In the genomic region with DNA sequence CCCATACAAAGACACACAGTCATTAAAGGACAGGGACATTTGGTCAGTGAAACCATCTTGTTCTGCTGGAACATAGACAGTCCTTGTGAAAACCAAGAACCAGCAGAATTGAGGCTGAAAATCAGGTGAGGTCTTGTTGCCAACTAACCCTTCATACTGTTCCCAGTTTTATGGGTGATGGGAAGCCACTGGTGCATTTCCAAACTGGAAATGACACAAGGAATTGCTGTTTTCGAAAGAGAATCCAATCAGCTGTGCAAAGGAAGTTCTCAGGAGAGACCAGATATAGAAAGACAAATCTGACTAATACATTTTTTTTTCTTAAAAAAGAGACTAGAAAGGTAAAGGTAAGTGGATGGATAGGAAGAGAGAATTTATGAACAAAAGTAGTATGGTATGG, we compare ENCODE assay signal across 27 cellular contexts.
"Had no signal": no experiment of that assay in that cellular context is flagged by ENCODE, and none has a peak within 500 bp of the region (broad histone marks: within the 10 kb centered on the region; RNA-seq: fewer than 3 reads in every experiment).

No MANE protein-coding gene starts in this region.

- H3K36me3 ChIP-seq: adrenal gland, breast epithelium had no signal

- H3K9me3 Mint-ChIP-seq: activated naive CD8-positive, alpha-beta T cell treated with anti-CD3 and anti-CD28 coated beads, Interleukin-2, amount 10 ng/mL, durations not matched to agents 7 days and 5 days had no signal

- H3K4me1 ChIP-seq: adrenal gland, breast epithelium had no signal

- H3K4me3 ChIP-seq: adrenal gland, breast epithelium had no signal

- H3K4me1 Mint-ChIP-seq: activated naive CD8-positive, alpha-beta T cell treated with anti-CD3 and anti-CD28 coated beads, Interleukin-2, amount 10 ng/mL, durations not matched to agents 7 days and 5 days; IgD-negative memory B cell; T-cell had no signal

- H3K36me3 Mint-ChIP-seq: activated naive CD8-positive, alpha-beta T cell treated with anti-CD3 and anti-CD28 coated beads, Interleukin-2, amount 10 ng/mL, durations not matched to agents 7 days and 5 days; IgD-negative memory B cell; T-cell had no signal

- ATAC-seq: activated CD4-positive, CD25-positive, alpha-beta regulatory T cell treated with anti-CD3 and anti-CD28 coated beads, Interleukin-2, amount 50 U/mL, for 24 hours; activated CD8-positive, alpha-beta T cell treated with anti-CD3 and anti-CD28 coated beads, Interleukin-2, amount 10 ng/mL, durations not matched to agents 7 days and 5 days; PC-3; T-cell had no signal

- H3K27me3 Mint-ChIP-seq: activated naive CD8-positive, alpha-beta T cell treated with anti-CD3 and anti-CD28 coated beads, Interleukin-2, amount 10 ng/mL, durations not matched to agents 7 days and 5 days; IgD-negative memory B cell; T-cell had no signal

- H3K27ac ChIP-seq: adrenal gland, breast epithelium had no signal

- DNase-seq: activated CD4-positive, alpha-beta T cell treated with anti-CD3 and anti-CD28 coated beads for 48 hours; activated CD4-positive, alpha-beta T cell treated with anti-CD3 and anti-CD28 coated beads, Interleukin-2, amount 50 U/mL, for 4 hours; activated CD8-positive, alpha-beta memory T cell treated with anti-CD3 and anti-CD28 coated beads, Interleukin-2, amount 50 U/mL, for 48 hours; activated CD8-positive, alpha-beta T cell treated with anti-CD3 and anti-CD28 coated beads, Interleukin-2, amount 10 ng/mL, durations not matched to agents 7 days and 5 days; activated naive CD4-positive, alpha-beta T cell treated with anti-CD3 and anti-CD28 coated beads, Interleukin-2, amount 50 U/mL, for 16 hours; activated naive CD8-positive, alpha-beta T cell treated with anti-CD3 and anti-CD28 coated beads, Interleukin-2, amount 10 ng/mL, durations not matched to agents 7 days and 5 days; activated T-cell treated with anti-CD3 and anti-CD28 coated beads, Interleukin-2, amount 50 U/mL, for 1 hour; adrenal gland; aorta; caudate nucleus; KG1; NCI-H1092; NCI-H1417; NCI-H1930; NCI-H2171; NCI-H2227 treated with DMSO at 0.1 percent for 48 hours; NCI-H510A treated with DMSO at 0.1 percent for 48 hours; NCI-H69; NK-92 treated with Interleukin-12 subunit alpha and Interleukin-12 subunit beta, amount 100 ng/mL, for 24 hours; PC-3; SHP77 treated with DMSO at 0.1 percent for 48 hours; T-cell; T-helper 2 cell; T1000 had no signal

- H3K27ac Mint-ChIP-seq: activated CD8-positive, alpha-beta T cell treated with anti-CD3 and anti-CD28 coated beads, Interleukin-2, amount 10 ng/mL, durations not matched to agents 7 days and 5 days; activated naive CD8-positive, alpha-beta T cell treated with anti-CD3 and anti-CD28 coated beads, Interleukin-2, amount 10 ng/mL, durations not matched to agents 7 days and 5 days; IgD-negative memory B cell; T-cell had no signal

- H3K4me3 Mint-ChIP-seq: activated CD8-positive, alpha-beta T cell treated with anti-CD3 and anti-CD28 coated beads, Interleukin-2, amount 10 ng/mL, durations not matched to agents 7 days and 5 days; activated naive CD8-positive, alpha-beta T cell treated with anti-CD3 and anti-CD28 coated beads, Interleukin-2, amount 10 ng/mL, durations not matched to agents 7 days and 5 days; IgD-negative memory B cell; T-cell had no signal

- H3K9me3 ChIP-seq: adrenal gland, breast epithelium had no signal

- H3K27me3 ChIP-seq: adrenal gland, breast epithelium had no signal
